Comparison of ENCODE assay signal across 8 cellular contexts in genomic region chr7:1144269-1144771, GRCh38. TPM values are rescaled to one million over a fixed set of nuclear protein-coding genes. Genes with fewer than 3 reads are reported as not detected.
DNase-seq lines count a peak whose midpoint lies in the region; ATAC-seq and TF ChIP-seq lines count a peak whose summit lies in the region.

No MANE protein-coding gene starts in this region.

- H3K36me3 ChIP-seq in BE2C (no peaks in the 10 kb centered on the region), ascending aorta (peaks cover 0 to 2% of the 10 kb centered on the region in 2 donors), vagina (no peaks in the 10 kb centered on the region)

- no peak for TF ChIP-seq POLR2A in vagina (IDR thresholded peaks at IDR 0.05)

- H3K27me3 ChIP-seq in BE2C (no peaks in the 10 kb centered on the region), ascending aorta (no peaks in the 10 kb centered on the region), vagina (no peaks in the 10 kb centered on the region)

- TF ChIP-seq CTCF in BE2C (IDR thresholded peaks at IDR 0.05; ENCODE audit: low read depth, low read length) (peak; percentile 69), LNCaP clone FGC (IDR thresholded peaks at IDR 0.05; ENCODE audit: control insufficient read depth, extremely low read depth, insufficient read depth) (peak; percentile 81), ascending aorta (IDR thresholded peaks at IDR 0.05) (peak; percentile 37 to 71 (median 42)), vagina (IDR thresholded peaks at IDR 0.05) (no peak)

- H3K4me3 ChIP-seq in BE2C (ENCODE audit: low read depth, low read length) (no peak overlapping the region), LNCaP clone FGC (ENCODE audit: low read depth, low read length) (no peak overlapping the region), ascending aorta (no peak overlapping the region), vagina (no peak overlapping the region)

- H3K4me1 ChIP-seq in BE2C (peaks cover 7% of the 10 kb centered on the region), ascending aorta (peaks cover 0 to 3% of the 10 kb centered on the region in 2 donors), vagina (no peaks in the 10 kb centered on the region)

- peak; percentile 97 for ATAC-seq in left lobe of liver

- H3K27ac ChIP-seq in ascending aorta, result no peak overlapping the region
- no peak overlapping the region for H3K27ac ChIP-seq in vagina

- peak; percentile 69 for DNase-seq in BE2C
- DNase-seq in LNCaP clone FGC (ENCODE audit: low read depth), result peak; percentile 50
- peak in 1 of 2 donors; percentile 74 for DNase-seq in ascending aorta (ENCODE audit: low spot score in 2 of 2)
- DNase-seq in left lobe of liver (ENCODE audit: low spot score), result peak; percentile 77
- no peak for DNase-seq in amniotic stem cell (lab: John Stamatoyannopoulos, UW)
- DNase-seq in vagina (ENCODE audit: extremely low spot score in 2 of 2), result no peak
- no peak for DNase-seq in NCI-H1048 (lab: John Stamatoyannopoulos, UW)
- DNase-seq in NK-92 (lab: John Stamatoyannopoulos, UW; ENCODE audit: unreplicated experiment), result no peak

- intact Hi-C loops in ascending aorta (cut with DNase I) (loop anchor here (2.0 kb wide), 1 partner anchor 152 kb away; no protein-coding TSS in a partner anchor), vagina (cut with DNase I) (no loop called here)

- H3K9me3 ChIP-seq in BE2C (no peaks in the 10 kb centered on the region), ascending aorta (no peaks in the 10 kb centered on the region), vagina (no peaks in the 10 kb centered on the region)

RNA-seq across cellular contexts. Expression of gene ZFAND2A, which starts 15.7 kb away (rescaled TPM):
- 103 TPM for polyA plus RNA-seq in BE2C (2012; ENCODE audit: insufficient read depth, insufficient read length, low read depth)
- total RNA-seq in ascending aorta, result 5.6 TPM
- 39.8 TPM for total RNA-seq in left lobe of liver
- total RNA-seq in vagina, result 30.9 TPM

RNA-seq across cellular contexts. Expression of gene GPER1, which starts 56.4 kb away (rescaled TPM):
- 6.5 TPM for polyA plus RNA-seq in BE2C (2012; ENCODE audit: insufficient read depth, insufficient read length, low read depth)
- 11.3 TPM for total RNA-seq in ascending aorta
- total RNA-seq in left lobe of liver, result 29.8 TPM
- total RNA-seq in vagina, result 8.3 TPM

Comparison
In these comparisons a context has a peak if more than half of its experiments do, and no peak if none do; other contexts are left out.
1. DNase-seq: peak in BE2C (single experiment), LNCaP clone FGC (single experiment) and left lobe of liver (single experiment); none in amniotic stem cell (single experiment), vagina (0 of 2), NCI-H1048 (single experiment) and NK-92 (single experiment).
2. CTCF ChIP-seq: peak in BE2C (single experiment), LNCaP clone FGC (single experiment) and ascending aorta (3 of 3); none in vagina (0 of 3).